Comparison of ENCODE assay signal across 1 cellular context in the genomic region with DNA sequence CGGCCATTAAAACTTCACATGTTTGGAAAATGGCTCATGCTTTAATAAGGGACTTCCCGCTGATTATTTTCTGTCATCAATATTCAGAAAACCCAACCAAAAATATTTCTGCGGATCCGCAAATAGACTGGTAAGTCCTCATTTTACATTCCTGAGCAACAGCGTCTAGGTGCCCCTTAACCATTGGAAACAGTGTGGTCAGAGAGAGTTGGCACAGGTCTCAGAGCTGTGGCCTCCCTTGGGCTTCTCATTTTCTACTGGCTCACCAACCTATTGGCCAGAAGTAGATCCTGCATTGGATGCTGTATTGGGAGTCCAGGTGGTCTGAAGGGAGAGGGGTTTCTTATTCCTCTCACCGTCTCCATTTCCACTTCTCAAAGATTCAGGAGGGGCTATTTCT.
TF ChIP-seq lines count a peak whose summit lies in the region.

No MANE protein-coding gene starts in this region.

TF ChIP-seq in SK-N-SH, 30 proteins besides CTCF, POLR2A, EP300 and RAD21 (continued from another document):
- TF ChIP-seq, protein P1, sequence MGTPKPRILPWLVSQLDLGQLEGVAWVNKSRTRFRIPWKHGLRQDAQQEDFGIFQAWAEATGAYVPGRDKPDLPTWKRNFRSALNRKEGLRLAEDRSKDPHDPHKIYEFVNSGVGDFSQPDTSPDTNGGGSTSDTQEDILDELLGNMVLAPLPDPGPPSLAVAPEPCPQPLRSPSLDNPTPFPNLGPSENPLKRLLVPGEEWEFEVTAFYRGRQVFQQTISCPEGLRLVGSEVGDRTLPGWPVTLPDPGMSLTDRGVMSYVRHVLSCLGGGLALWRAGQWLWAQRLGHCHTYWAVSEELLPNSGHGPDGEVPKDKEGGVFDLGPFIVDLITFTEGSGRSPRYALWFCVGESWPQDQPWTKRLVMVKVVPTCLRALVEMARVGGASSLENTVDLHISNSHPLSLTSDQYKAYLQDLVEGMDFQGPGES (IDR thresholded peaks at IDR 0.05; ENCODE audit: low read depth, low read length), result no peak
- TF ChIP-seq EZH2phosphoT487 (IDR thresholded peaks at IDR 0.05; ENCODE audit: borderline replicate concordance, low read depth), result no peak
- no peak for TF ChIP-seq FOXM1 (IDR thresholded peaks at IDR 0.05; ENCODE audit: low read depth)
- TF ChIP-seq FOXJ3 (CRISPR knock-in tag; IDR thresholded peaks at IDR 0.05), result no peak
- TF ChIP-seq NRF1 (IDR thresholded peaks at IDR 0.05; ENCODE audit: low read depth, low read length), result no peak
- no peak for TF ChIP-seq JUND (IDR thresholded peaks at IDR 0.05)
- no peak for TF ChIP-seq FOSL2 (IDR thresholded peaks at IDR 0.05; ENCODE audit: borderline replicate concordance, low read depth)
- TF ChIP-seq GABPA (IDR thresholded peaks at IDR 0.05; ENCODE audit: low read depth), result no peak
- TF ChIP-seq, protein P2, sequence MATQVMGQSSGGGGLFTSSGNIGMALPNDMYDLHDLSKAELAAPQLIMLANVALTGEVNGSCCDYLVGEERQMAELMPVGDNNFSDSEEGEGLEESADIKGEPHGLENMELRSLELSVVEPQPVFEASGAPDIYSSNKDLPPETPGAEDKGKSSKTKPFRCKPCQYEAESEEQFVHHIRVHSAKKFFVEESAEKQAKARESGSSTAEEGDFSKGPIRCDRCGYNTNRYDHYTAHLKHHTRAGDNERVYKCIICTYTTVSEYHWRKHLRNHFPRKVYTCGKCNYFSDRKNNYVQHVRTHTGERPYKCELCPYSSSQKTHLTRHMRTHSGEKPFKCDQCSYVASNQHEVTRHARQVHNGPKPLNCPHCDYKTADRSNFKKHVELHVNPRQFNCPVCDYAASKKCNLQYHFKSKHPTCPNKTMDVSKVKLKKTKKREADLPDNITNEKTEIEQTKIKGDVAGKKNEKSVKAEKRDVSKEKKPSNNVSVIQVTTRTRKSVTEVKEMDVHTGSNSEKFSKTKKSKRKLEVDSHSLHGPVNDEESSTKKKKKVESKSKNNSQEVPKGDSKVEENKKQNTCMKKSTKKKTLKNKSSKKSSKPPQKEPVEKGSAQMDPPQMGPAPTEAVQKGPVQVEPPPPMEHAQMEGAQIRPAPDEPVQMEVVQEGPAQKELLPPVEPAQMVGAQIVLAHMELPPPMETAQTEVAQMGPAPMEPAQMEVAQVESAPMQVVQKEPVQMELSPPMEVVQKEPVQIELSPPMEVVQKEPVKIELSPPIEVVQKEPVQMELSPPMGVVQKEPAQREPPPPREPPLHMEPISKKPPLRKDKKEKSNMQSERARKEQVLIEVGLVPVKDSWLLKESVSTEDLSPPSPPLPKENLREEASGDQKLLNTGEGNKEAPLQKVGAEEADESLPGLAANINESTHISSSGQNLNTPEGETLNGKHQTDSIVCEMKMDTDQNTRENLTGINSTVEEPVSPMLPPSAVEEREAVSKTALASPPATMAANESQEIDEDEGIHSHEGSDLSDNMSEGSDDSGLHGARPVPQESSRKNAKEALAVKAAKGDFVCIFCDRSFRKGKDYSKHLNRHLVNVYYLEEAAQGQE (IDR thresholded peaks at IDR 0.05; ENCODE audit: low read depth, low read length), result no peak
- no peak for TF ChIP-seq SMC3 (IDR thresholded peaks at IDR 0.05; ENCODE audit: low read depth, low read length)
- no peak for TF ChIP-seq TAF1 (IDR thresholded peaks at IDR 0.05; ENCODE audit: borderline replicate concordance, low read depth, low read length)
